Comparison of ENCODE assay signal across 21 cellular contexts in the genomic region with DNA sequence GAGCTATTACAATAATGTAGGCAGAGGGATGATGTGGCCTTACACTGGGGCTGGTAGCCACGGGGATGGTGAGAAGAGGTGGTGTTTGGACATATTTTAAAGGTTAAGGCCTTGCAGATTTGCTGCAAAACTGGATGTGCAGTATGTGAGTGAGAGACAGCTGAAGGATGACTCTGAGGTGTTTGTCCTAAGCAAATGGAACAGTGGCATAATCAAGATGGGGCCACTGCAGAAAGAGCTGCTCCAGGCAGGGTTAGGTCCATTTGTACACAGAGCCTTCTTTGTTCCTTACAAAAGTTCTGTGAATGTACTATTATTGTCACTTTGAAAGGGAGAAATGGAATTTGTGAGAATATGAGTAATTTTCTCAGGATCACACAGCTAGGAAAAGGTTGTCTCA.
"Had no signal": no experiment of that assay in that cellular context is flagged by ENCODE, and none has a peak within 500 bp of the region (broad histone marks: within the 10 kb centered on the region; RNA-seq: fewer than 3 reads in every experiment).

No MANE protein-coding gene starts in this region.

- H3K4me3 Mint-ChIP-seq: memory B cell; natural killer cell; stimulated activated naive B cell treated with anti-CD40 and anti-IgM and Interleukin-4, amounts not matched to agents 10 μg/mL and 1 μg/mL and 100 μg/mL, for 72 hours; stimulated activated naive CD8-positive, alpha-beta T cell treated with anti-CD3 and anti-CD28 coated beads, Interleukin-15, Interleukin-2, amounts not matched to agents 100 ng/mL and 50 ng/mL, for 24 hours had no signal

- H3K4me3 ChIP-seq: dorsolateral prefrontal cortex, gastrocnemius medialis, lower lobe of right lung, psoas muscle, sigmoid colon, spleen, thoracic aorta, tibial nerve, upper lobe of left lung had no signal

- ATAC-seq: gastrocnemius medialis; left ventricle myocardium superior; lower lobe of right lung; natural killer cell; psoas muscle; right cardiac atrium; stimulated activated naive B cell treated with anti-CD40 and anti-IgM and Interleukin-4, amounts not matched to agents 10 μg/mL and 1 μg/mL and 100 μg/mL, for 72 hours had no signal

- H3K27me3 ChIP-seq: dorsolateral prefrontal cortex, gastrocnemius medialis, sigmoid colon, spleen, tibial nerve, upper lobe of left lung had no signal

- H3K27ac ChIP-seq: gastrocnemius medialis, lower lobe of right lung, parathyroid adenoma, psoas muscle, sigmoid colon, spleen, thoracic aorta, tibial nerve, upper lobe of left lung had no signal

- H3K4me1 Mint-ChIP-seq: memory B cell; natural killer cell; stimulated activated naive B cell treated with anti-CD40 and anti-IgM and Interleukin-4, amounts not matched to agents 10 μg/mL and 1 μg/mL and 100 μg/mL, for 72 hours had no signal

- H2AFZ ChIP-seq: parathyroid adenoma had no signal

- H3K27me3 Mint-ChIP-seq: memory B cell; stimulated activated naive B cell treated with anti-CD40 and anti-IgM and Interleukin-4, amounts not matched to agents 10 μg/mL and 1 μg/mL and 100 μg/mL, for 72 hours; stimulated activated naive CD8-positive, alpha-beta T cell treated with anti-CD3 and anti-CD28 coated beads, Interleukin-15, Interleukin-2, amounts not matched to agents 100 ng/mL and 50 ng/mL, for 24 hours had no signal

- H3K36me3 ChIP-seq: gastrocnemius medialis, lower lobe of right lung, sigmoid colon, spleen, thoracic aorta, tibial nerve, upper lobe of left lung had no signal

- H3K9ac ChIP-seq: parathyroid adenoma had no signal

- H3K4me1 ChIP-seq: gastrocnemius medialis, lower lobe of right lung, parathyroid adenoma, psoas muscle, spleen, tibial nerve, upper lobe of left lung had no signal

- FAIRE-seq: colon, keratinocyte, urothelium cell line had no signal

- H3K27ac Mint-ChIP-seq: memory B cell; natural killer cell; stimulated activated naive B cell treated with anti-CD40 and anti-IgM and Interleukin-4, amounts not matched to agents 10 μg/mL and 1 μg/mL and 100 μg/mL, for 72 hours; stimulated activated naive CD8-positive, alpha-beta T cell treated with anti-CD3 and anti-CD28 coated beads, Interleukin-15, Interleukin-2, amounts not matched to agents 100 ng/mL and 50 ng/mL, for 24 hours had no signal

- H3K9me3 ChIP-seq: gastrocnemius medialis, lower lobe of right lung, psoas muscle, sigmoid colon, spleen, thoracic aorta, tibial nerve, upper lobe of left lung had no signal

- DNase-seq: dorsolateral prefrontal cortex; effector CD4-positive, alpha-beta T cell; gastrocnemius medialis; left ventricle myocardium superior; lower lobe of right lung; natural killer cell; psoas muscle; right cardiac atrium; sigmoid colon; spleen; stimulated activated CD4-positive, alpha-beta T cell treated with anti-CD3 and anti-CD28 coated beads, Interleukin-4, amount 100 ng/mL, for 4 hours; stimulated activated naive B cell treated with anti-CD40 and anti-IgM and Interleukin-4, amounts not matched to agents 10 μg/mL and 1 μg/mL and 100 μg/mL, for 72 hours; upper lobe of left lung had no signal

- H3K79me2 ChIP-seq: parathyroid adenoma had no signal

- H3K36me3 Mint-ChIP-seq: memory B cell; natural killer cell; stimulated activated naive B cell treated with anti-CD40 and anti-IgM and Interleukin-4, amounts not matched to agents 10 μg/mL and 1 μg/mL and 100 μg/mL, for 72 hours had no signal
